Comparison of ENCODE assay signal across 34 cellular contexts in the genomic region with DNA sequence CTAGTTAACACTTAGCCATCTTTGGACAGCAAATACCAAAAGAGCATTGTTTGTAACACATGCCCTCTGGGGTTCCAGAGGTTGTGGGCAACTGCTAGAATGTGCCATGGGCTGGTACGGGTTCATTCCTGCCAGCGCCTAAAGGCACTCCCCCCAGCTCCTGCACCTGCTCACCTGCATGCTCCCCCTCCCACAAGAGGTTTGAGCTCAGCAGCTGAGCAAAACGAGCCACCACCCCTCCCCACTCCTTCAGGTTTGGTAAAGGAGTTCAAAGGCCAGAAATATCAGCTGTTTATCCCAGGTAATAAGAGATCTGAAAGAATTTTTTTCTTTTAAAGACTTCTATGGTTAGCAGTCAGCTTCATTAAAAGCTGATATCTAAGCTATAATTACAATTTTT. TPM values are rescaled to one million over a fixed set of nuclear protein-coding genes. Genes with fewer than 3 reads are reported as not detected.
"Had no signal": no experiment of that assay in that cellular context is flagged by ENCODE, and none has a peak within 500 bp of the region (broad histone marks: within the 10 kb centered on the region; RNA-seq: fewer than 3 reads in every experiment).

No MANE protein-coding gene starts in this region.

- H3K4me3 ChIP-seq: ascending aorta, breast epithelium, cardiac muscle cell, colonic mucosa, esophagus squamous epithelium had no signal

- H3K9me3 Mint-ChIP-seq: activated CD4-positive, alpha-beta memory T cell treated with anti-CD3 and anti-CD28 coated beads for 36 hours; activated CD4-positive, alpha-beta T cell treated with anti-CD3 and anti-CD28 coated beads, Interleukin-2, amount 10 ng/mL, durations not matched to agents 24 days and 14 days; activated naive CD4-positive, alpha-beta T cell treated with anti-CD3 and anti-CD28 coated beads, Interleukin-2, amount 10 ng/mL, durations not matched to agents 7 days and 5 days; activated naive CD4-positive, alpha-beta T cell treated with anti-CD3 and anti-CD28 coated beads, Interleukin-2, amount 50 U/mL, for 72 hours; activated naive CD8-positive, alpha-beta T cell treated with anti-CD3 and anti-CD28 coated beads, Interleukin-2, amount 10 ng/mL, durations not matched to agents 7 days and 5 days; activated T-cell treated with anti-CD3 and anti-CD28 coated beads, Interleukin-2, amount 50 U/mL, for 24 hours; activated T-cell treated with anti-CD3 and anti-CD28 coated beads, Interleukin-2, amount 50 U/mL, for 72 hours; T-helper 2 cell treated with Interferon-gamma antibody and Interleukin-4, amounts not matched to agents 5 μg/mL and 100 μg/mL, for 36 hours had no signal

- ATAC-seq: activated CD4-positive, alpha-beta T cell treated with anti-CD3 and anti-CD28 coated beads for 36 hours; activated CD8-positive, alpha-beta memory T cell treated with anti-CD3 and anti-CD28 coated beads, Interleukin-2, amount 10 ng/mL, durations not matched to agents 7 days and 5 days; activated CD8-positive, alpha-beta T cell treated with anti-CD3 and anti-CD28 coated beads, Interleukin-2, amount 10 ng/mL, durations not matched to agents 7 days and 5 days; activated naive CD4-positive, alpha-beta T cell treated with anti-CD3 and anti-CD28 coated beads, Interleukin-2, amount 50 U/mL, for 72 hours; activated T-cell treated with anti-CD3 and anti-CD28 coated beads, Interleukin-2, amount 50 U/mL, for 72 hours; T-helper 17 cell had no signal

- H3K36me3 ChIP-seq: ascending aorta, breast epithelium, cardiac muscle cell, colonic mucosa, esophagus squamous epithelium, WERI-Rb-1 had no signal

- H3K27ac ChIP-seq: ascending aorta, breast epithelium, cardiac muscle cell, colonic mucosa, epithelial cell of prostate, esophagus squamous epithelium, WERI-Rb-1 had no signal

- H3K4me1 Mint-ChIP-seq: activated CD4-positive, alpha-beta T cell treated with anti-CD3 and anti-CD28 coated beads for 36 hours; activated CD4-positive, alpha-beta T cell treated with anti-CD3 and anti-CD28 coated beads, Interleukin-2, amount 10 ng/mL, durations not matched to agents 24 days and 14 days; activated CD8-positive, alpha-beta memory T cell treated with anti-CD3 and anti-CD28 coated beads, Interleukin-2, amount 10 ng/mL, durations not matched to agents 7 days and 5 days; activated naive CD4-positive, alpha-beta T cell treated with anti-CD3 and anti-CD28 coated beads, Interleukin-2, amount 10 ng/mL, durations not matched to agents 7 days and 5 days; activated naive CD8-positive, alpha-beta T cell treated with anti-CD3 and anti-CD28 coated beads, Interleukin-2, amount 10 ng/mL, durations not matched to agents 7 days and 5 days; brain; T-helper 17 cell had no signal

- H3K27me3 ChIP-seq: ascending aorta, breast epithelium, cardiac muscle cell, colonic mucosa, esophagus squamous epithelium had no signal

- H3K36me3 Mint-ChIP-seq: activated CD4-positive, alpha-beta memory T cell treated with anti-CD3 and anti-CD28 coated beads for 36 hours; activated CD8-positive, alpha-beta memory T cell treated with anti-CD3 and anti-CD28 coated beads, Interleukin-2, amount 10 ng/mL, durations not matched to agents 7 days and 5 days; activated naive CD4-positive, alpha-beta T cell treated with anti-CD3 and anti-CD28 coated beads, Interleukin-2, amount 10 ng/mL, durations not matched to agents 7 days and 5 days; activated naive CD4-positive, alpha-beta T cell treated with anti-CD3 and anti-CD28 coated beads, Interleukin-2, amount 50 U/mL, for 72 hours; activated naive CD8-positive, alpha-beta T cell treated with anti-CD3 and anti-CD28 coated beads, Interleukin-2, amount 10 ng/mL, durations not matched to agents 7 days and 5 days; brain had no signal

- H3K4me3 Mint-ChIP-seq: activated CD4-positive, alpha-beta memory T cell treated with anti-CD3 and anti-CD28 coated beads for 36 hours; activated CD4-positive, alpha-beta T cell treated with anti-CD3 and anti-CD28 coated beads for 36 hours; activated CD4-positive, alpha-beta T cell treated with anti-CD3 and anti-CD28 coated beads, Interleukin-2, amount 10 ng/mL, durations not matched to agents 24 days and 14 days; activated CD8-positive, alpha-beta memory T cell treated with anti-CD3 and anti-CD28 coated beads, Interleukin-2, amount 10 ng/mL, durations not matched to agents 7 days and 5 days; activated CD8-positive, alpha-beta T cell treated with anti-CD3 and anti-CD28 coated beads, Interleukin-2, amount 10 ng/mL, durations not matched to agents 7 days and 5 days; activated naive CD4-positive, alpha-beta T cell treated with anti-CD3 and anti-CD28 coated beads, Interleukin-2, amount 10 ng/mL, durations not matched to agents 7 days and 5 days; activated naive CD8-positive, alpha-beta T cell treated with anti-CD3 and anti-CD28 coated beads, Interleukin-2, amount 10 ng/mL, durations not matched to agents 7 days and 5 days; activated T-cell treated with anti-CD3 and anti-CD28 coated beads, Interleukin-2, amount 50 U/mL, for 24 hours; activated T-cell treated with anti-CD3 and anti-CD28 coated beads, Interleukin-2, amount 50 U/mL, for 72 hours; brain; T-helper 17 cell; T-helper 2 cell treated with Interferon-gamma antibody and Interleukin-4, amounts not matched to agents 5 μg/mL and 100 μg/mL, for 36 hours had no signal

- H3K27ac Mint-ChIP-seq: activated CD4-positive, alpha-beta memory T cell treated with anti-CD3 and anti-CD28 coated beads for 36 hours; activated CD4-positive, alpha-beta T cell treated with anti-CD3 and anti-CD28 coated beads for 36 hours; activated CD4-positive, alpha-beta T cell treated with anti-CD3 and anti-CD28 coated beads, Interleukin-2, amount 10 ng/mL, durations not matched to agents 24 days and 14 days; activated CD8-positive, alpha-beta memory T cell treated with anti-CD3 and anti-CD28 coated beads, Interleukin-2, amount 10 ng/mL, durations not matched to agents 7 days and 5 days; activated CD8-positive, alpha-beta T cell treated with anti-CD3 and anti-CD28 coated beads, Interleukin-2, amount 10 ng/mL, durations not matched to agents 7 days and 5 days; activated naive CD4-positive, alpha-beta T cell treated with anti-CD3 and anti-CD28 coated beads, Interleukin-2, amount 10 ng/mL, durations not matched to agents 7 days and 5 days; activated naive CD4-positive, alpha-beta T cell treated with anti-CD3 and anti-CD28 coated beads, Interleukin-2, amount 50 U/mL, for 72 hours; activated naive CD8-positive, alpha-beta T cell treated with anti-CD3 and anti-CD28 coated beads, Interleukin-2, amount 10 ng/mL, durations not matched to agents 7 days and 5 days; activated T-cell treated with anti-CD3 and anti-CD28 coated beads, Interleukin-2, amount 50 U/mL, for 24 hours; activated T-cell treated with anti-CD3 and anti-CD28 coated beads, Interleukin-2, amount 50 U/mL, for 72 hours; brain; T-helper 17 cell; T-helper 2 cell treated with Interferon-gamma antibody and Interleukin-4, amounts not matched to agents 5 μg/mL and 100 μg/mL, for 36 hours had no signal

- FAIRE-seq: endometrium, endothelial cell of umbilical vein had no signal

- DNase-seq: activated CD4-positive, alpha-beta memory T cell treated with anti-CD3 and anti-CD28 coated beads for 36 hours; activated CD4-positive, alpha-beta T cell treated with anti-CD3 and anti-CD28 coated beads for 36 hours; activated CD4-positive, alpha-beta T cell treated with anti-CD3 and anti-CD28 coated beads, Interleukin-2, amount 10 ng/mL, durations not matched to agents 24 days and 14 days; activated CD4-positive, CD25-positive, alpha-beta regulatory T cell; activated CD4-positive, CD25-positive, alpha-beta regulatory T cell treated with anti-CD3 and anti-CD28 coated beads, Interleukin-2, amount 50 U/mL, for 72 hours; activated CD8-positive, alpha-beta memory T cell treated with anti-CD3 and anti-CD28 coated beads, Interleukin-2, amount 10 ng/mL, durations not matched to agents 7 days and 5 days; activated CD8-positive, alpha-beta memory T cell treated with anti-CD3 and anti-CD28 coated beads, Interleukin-2, amount 50 U/mL, for 4 hours; activated CD8-positive, alpha-beta T cell treated with anti-CD3 and anti-CD28 coated beads, Interleukin-2, amount 10 ng/mL, durations not matched to agents 7 days and 5 days; activated gamma-delta T cell; activated naive CD4-positive, alpha-beta T cell; activated naive CD4-positive, alpha-beta T cell treated with anti-CD3 and anti-CD28 coated beads, Interleukin-2, amount 10 ng/mL, durations not matched to agents 7 days and 5 days; activated naive CD8-positive, alpha-beta T cell treated with anti-CD3 and anti-CD28 coated beads, Interleukin-2, amount 10 ng/mL, durations not matched to agents 7 days and 5 days; activated T-cell treated with anti-CD3 and anti-CD28 coated beads, Interleukin-2, amount 50 U/mL, for 24 hours; activated T-cell treated with anti-CD3 and anti-CD28 coated beads, Interleukin-2, amount 50 U/mL, for 72 hours; central memory CD4-positive, alpha-beta T cell; cerebellar nuclear complex; colonic mucosa; effector CD8-positive, alpha-beta T cell; esophagus squamous epithelium; foreskin melanocyte; head of caudate nucleus; T-helper 17 cell; T1000; WERI-Rb-1 had no signal

- H3K9me3 ChIP-seq: ascending aorta, breast epithelium, colonic mucosa, esophagus squamous epithelium had no signal

- H3K4me1 ChIP-seq: ascending aorta, breast epithelium, colonic mucosa, esophagus squamous epithelium had no signal

RNA-seq across cellular contexts. Expression of a gene that starts 53.5 kb away (rescaled TPM):
- total RNA-seq: activated CD4-positive, alpha-beta memory T cell treated with anti-CD3 and anti-CD28 coated beads for 36 hours; activated CD4-positive, alpha-beta T cell treated with anti-CD3 and anti-CD28 coated beads for 36 hours; activated CD4-positive, alpha-beta T cell treated with anti-CD3 and anti-CD28 coated beads, Interleukin-2, amount 10 ng/mL, durations not matched to agents 24 days and 14 days; activated CD8-positive, alpha-beta memory T cell treated with anti-CD3 and anti-CD28 coated beads for 36 hours; activated CD8-positive, alpha-beta memory T cell treated with anti-CD3 and anti-CD28 coated beads, Interleukin-2, amount 10 ng/mL, durations not matched to agents 7 days and 5 days; activated CD8-positive, alpha-beta T cell treated with anti-CD3 and anti-CD28 coated beads, Interleukin-2, amount 10 ng/mL, durations not matched to agents 7 days and 5 days; cardiac muscle cell had no signal
- polyA plus RNA-seq: cardiac muscle cell had no signal
